ENCODE assay signal across 11 cellular contexts in the genomic region with DNA sequence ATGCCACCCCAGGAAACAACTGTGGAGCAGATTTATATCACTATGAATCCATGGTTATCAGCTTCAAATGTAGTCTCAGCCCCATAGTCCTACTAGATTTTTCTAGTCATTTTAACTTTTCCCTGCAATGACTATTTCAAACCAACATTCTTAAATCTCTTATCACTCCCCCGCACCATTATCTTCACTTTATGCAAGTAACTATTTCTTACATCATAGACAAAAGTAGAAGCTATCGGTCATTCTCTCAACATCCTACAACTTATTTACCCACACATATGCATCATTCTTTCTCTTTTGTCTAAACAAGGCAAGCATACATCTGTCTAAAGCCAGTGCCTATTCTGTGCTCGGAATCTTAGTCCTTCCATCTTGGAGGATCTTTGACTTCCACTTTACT. TPM values are rescaled to one million over a fixed set of nuclear protein-coding genes. Genes with fewer than 3 reads are reported as not detected.
"Had no signal": no experiment of that assay in that cellular context is flagged by ENCODE, and none has a peak within 500 bp of the region (broad histone marks: within the 10 kb centered on the region; RNA-seq: fewer than 3 reads in every experiment).

No MANE protein-coding gene starts in this region.

- ATAC-seq: HCT116, K562 had no signal

- H3K9me3 Mint-ChIP-seq: HFFc6 had no signal

- H3K27ac Mint-ChIP-seq: HFFc6 had no signal

- H3K4me3 ChIP-seq: GM23248, HAP-1, K562 had no signal

- H3K9me3 ChIP-seq: HAP-1 had no signal

- H3K9ac ChIP-seq: GM23248 had no signal

- FAIRE-seq: HTR-8/SVneo, K562 had no signal

- H3K4me3 Mint-ChIP-seq: HFFc6 had no signal

- H2AFZ ChIP-seq: GM23248 had no signal

- DNase-seq: GM23248, GOT3, H7, HFFc6, IMR-90, KG1 had no signal

- H3K27ac ChIP-seq: GM23248 had no signal

RNA-seq across cellular contexts. Expression of a gene that starts 44.9 kb away (rescaled TPM):
- total RNA-seq: H4 had no signal
